Comparison of ENCODE assay signal across 8 cellular contexts in the genomic region with DNA sequence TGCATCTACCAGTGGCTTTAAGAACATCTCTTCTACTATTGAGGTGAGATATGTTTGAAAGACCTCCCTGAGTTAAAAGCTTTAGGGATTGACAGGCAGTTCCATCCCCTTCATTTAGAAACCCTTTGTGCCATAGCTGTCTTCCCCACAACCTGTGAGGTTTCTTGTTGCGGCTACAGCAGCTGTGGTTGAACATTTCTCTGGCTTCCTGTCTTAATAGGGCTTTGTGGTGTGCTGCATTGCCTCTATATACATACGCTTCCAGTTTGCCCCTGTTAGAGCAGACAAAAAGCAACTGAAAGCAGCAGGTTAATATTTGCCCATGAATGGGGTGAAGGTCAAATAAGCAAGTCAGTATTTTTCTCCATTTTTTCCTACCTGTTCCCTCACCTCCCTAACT.
DNase-seq lines count a peak whose midpoint lies in the region; ATAC-seq lines count a peak whose summit lies in the region.

No MANE protein-coding gene starts in this region.

- no peak overlapping the region for H2BK5ac ChIP-seq in mesenchymal stem cell (ENCODE audit: low read depth, low read length, poor library complexity, severe bottlenecking)

- DNase-seq in activated naive CD4-positive, alpha-beta T cell treated with Interleukin-2 at 50 U/mL for 16 hours = peak; percentile 30
- DNase-seq in activated naive CD4-positive, alpha-beta T cell treated with anti-CD3 and anti-CD28 coated beads, Interleukin-2, amount 50 U/mL, for 16 hours = no peak
- peak; percentile 4 to 6 for DNase-seq in activated T-helper 1 cell treated with anti-CD3 and anti-CD28 coated beads, Interleukin-2, amount 50 U/mL, for 16 hours (ENCODE audit: low read depth in 1 of 2, low spot score in 1 of 2)
- peak; percentile 4 to 41 for DNase-seq in stimulated activated CD8-positive, alpha-beta memory T cell treated with anti-CD3 and anti-CD28 coated beads, Interleukin-7, amount 100 ng/mL, for 48 hours (ENCODE audit: extremely low read depth in 1 of 2, low read depth in 1 of 2)
- DNase-seq in iPS-NIHi11 (ENCODE audit: low spot score) (no peak), mesenchymal stem cell (no peak), hepatic stellate cell (ENCODE audit: low spot score) (no peak)

- peaks cover 4% of the 10 kb centered on the region for H3K9me3 ChIP-seq in mesenchymal stem cell (ENCODE audit: control insufficient read depth, low read length)

- H4K91ac ChIP-seq in mesenchymal stem cell (ENCODE audit: low read length) = no peak overlapping the region

- no peak overlapping the region for H3K4ac ChIP-seq in mesenchymal stem cell (ENCODE audit: low read depth in 1 of 2, low read length in 2 of 2)

- H3K36me3 ChIP-seq in mesenchymal stem cell (ENCODE audit: control insufficient read depth in 1 of 2, insufficient read depth in 2 of 2, low read depth in 1 of 2, low read length in 2 of 2) = no peaks in the 10 kb centered on the region

- H2BK15ac ChIP-seq in mesenchymal stem cell (ENCODE audit: low read depth, poor library complexity, severe bottlenecking) = no peak overlapping the region

- H2BK12ac ChIP-seq in mesenchymal stem cell (ENCODE audit: low read length in 2 of 2) = no peak overlapping the region

- no peaks in the 10 kb centered on the region for H3K79me1 ChIP-seq in mesenchymal stem cell (replicated peaks; ENCODE audit: low read length, poor library complexity, severe bottlenecking)

- H3K27me3 ChIP-seq in mesenchymal stem cell (ENCODE audit: control insufficient read depth in 1 of 2, insufficient read depth in 1 of 2, low read length in 2 of 2) = no peaks in the 10 kb centered on the region

- no peak overlapping the region for H3K4me3 ChIP-seq in mesenchymal stem cell (ENCODE audit: insufficient read depth in 1 of 2, low read depth in 1 of 2, low read length in 2 of 2)

- ATAC-seq in HG03565 (IDR thresholded peaks at IDR 0.05; ENCODE audit: unreplicated experiment) = peak; percentile 99

- no peak overlapping the region for H2AFZ ChIP-seq in mesenchymal stem cell (ENCODE audit: low read depth, low read length)

- 97% methylated on average over 2 of the region's 2 CpGs for WGBS in mesenchymal stem cell

- H3K18ac ChIP-seq in mesenchymal stem cell (ENCODE audit: low read depth in 1 of 2, low read length in 2 of 2) = no peak overlapping the region

- H3K4me2 ChIP-seq in mesenchymal stem cell (ENCODE audit: low read length, poor library complexity, severe bottlenecking) = no peak overlapping the region

- H3K27ac ChIP-seq in mesenchymal stem cell (ENCODE audit: low read length, poor library complexity, severe bottlenecking) = no peak overlapping the region

- no peak overlapping the region for H2BK120ac ChIP-seq in mesenchymal stem cell (ENCODE audit: low read depth, low read length)

- H3K9ac ChIP-seq in mesenchymal stem cell (ENCODE audit: low read length) = no peak overlapping the region

- H4K8ac ChIP-seq in mesenchymal stem cell (ENCODE audit: low read length) = no peak overlapping the region

- peaks cover 2% of the 10 kb centered on the region for H3K4me1 ChIP-seq in mesenchymal stem cell (ENCODE audit: control insufficient read depth, insufficient read depth, low read depth, low read length)

- no peak overlapping the region for H2AK5ac ChIP-seq in mesenchymal stem cell (ENCODE audit: low read length, severe bottlenecking)

- H3K23ac ChIP-seq in mesenchymal stem cell (ENCODE audit: low read length in 2 of 2) = no peak overlapping the region

- no peak overlapping the region for H3K14ac ChIP-seq in mesenchymal stem cell (ENCODE audit: low read length in 2 of 2)

Comparison
In these comparisons a context has a peak if more than half of its experiments do, and no peak if none do; other contexts are left out.
1. DNase-seq: peak in activated naive CD4-positive, alpha-beta T cell treated with Interleukin-2 at 50 U/mL for 16 hours (single experiment), activated T-helper 1 cell treated with anti-CD3 and anti-CD28 coated beads, Interleukin-2, amount 50 U/mL, for 16 hours (2 of 2) and stimulated activated CD8-positive, alpha-beta memory T cell treated with anti-CD3 and anti-CD28 coated beads, Interleukin-7, amount 100 ng/mL, for 48 hours (2 of 2); none in activated naive CD4-positive, alpha-beta T cell treated with anti-CD3 and anti-CD28 coated beads, Interleukin-2, amount 50 U/mL, for 16 hours (single experiment), iPS-NIHi11 (single experiment), mesenchymal stem cell (single experiment) and hepatic stellate cell (single experiment).